ENCODE assay signal across 28 cellular contexts in genomic region chr22:22045576-22046335, GRCh38.
DNase-seq lines count a peak whose midpoint lies in the region; ATAC-seq lines count a peak whose summit lies in the region.
"Had no signal": no experiment of that assay in that cellular context is flagged by ENCODE, and none has a peak within 500 bp of the region (broad histone marks: within the 10 kb centered on the region; RNA-seq: fewer than 3 reads in every experiment).

No MANE protein-coding gene starts in this region.

- peak overlapping the region; percentile 39 for H3K27ac Mint-ChIP-seq in memory B cell
- H3K27ac Mint-ChIP-seq: activated CD4-positive, alpha-beta T cell treated with anti-CD3 and anti-CD28 coated beads for 36 hours; activated naive CD8-positive, alpha-beta T cell; CD8-positive, alpha-beta memory T cell; natural killer cell; T-helper 2 cell treated with Interferon-gamma antibody and Interleukin-4, amounts not matched to agents 5 μg/mL and 100 μg/mL, for 36 hours had no signal

- DNase-seq in NCI-H1092 treated with DMSO at 0.1 percent for 48 hours (lab: John Stamatoyannopoulos, UW) (peak; percentile 8), NCI-H1092 (lab: John Stamatoyannopoulos, UW) (no peak), NCI-H1436 treated with DMSO at 0.1 percent for 48 hours (lab: John Stamatoyannopoulos, UW) (peak; percentile 16), NCI-H69 (lab: John Stamatoyannopoulos, UW) (peak; percentile 37), memory B cell (ENCODE audit: low spot score in 2 of 2) (no peak), NCI-H446 treated with DMSO at 0.1 percent for 48 hours (lab: John Stamatoyannopoulos, UW) (no peak)
- DNase-seq in stimulated activated CD4-positive, alpha-beta T cell treated with anti-CD3 and anti-CD28 coated beads, Interleukin-15, amount 100 ng/mL, for 24 hours, result no peak
- DNase-seq: 8988T; activated CD4-positive, alpha-beta T cell treated with anti-CD3 and anti-CD28 coated beads for 36 hours; activated effector memory CD4-positive, alpha-beta T cell treated with Interleukin-2 at 50 U/mL for 16 hours; activated T-cell treated with anti-CD3 and anti-CD28 coated beads for 4 hours; aorta; CD8-positive, alpha-beta memory T cell; DMS79; effector CD8-positive, alpha-beta T cell; HCEC 1CT; islet precursor cell; KBM-7; natural killer cell; NCI-H1930; NCI-H774; occipital lobe; PC-3; stimulated activated naive CD8-positive, alpha-beta T cell treated with anti-CD3 and anti-CD28 coated beads, Interleukin-15, amount 100 ng/mL, for 72 hours had no signal

- H3K9me3 Mint-ChIP-seq in memory B cell, result no peaks in the 10 kb centered on the region
- H3K9me3 Mint-ChIP-seq: CD8-positive, alpha-beta memory T cell; natural killer cell; stimulated activated naive CD8-positive, alpha-beta T cell treated with anti-CD3 and anti-CD28 coated beads, Interleukin-15, amount 100 ng/mL, for 72 hours; T-helper 2 cell treated with Interferon-gamma antibody and Interleukin-4, amounts not matched to agents 5 μg/mL and 100 μg/mL, for 36 hours had no signal

- no peaks in the 10 kb centered on the region for H3K27me3 Mint-ChIP-seq in memory B cell

- H3K36me3 Mint-ChIP-seq in memory B cell, result no peaks in the 10 kb centered on the region
- H3K36me3 Mint-ChIP-seq: activated naive CD8-positive, alpha-beta T cell; CD8-positive, alpha-beta memory T cell; natural killer cell had no signal

- H3K4me3 Mint-ChIP-seq in memory B cell, result peak overlapping the region; percentile 86
- H3K4me3 Mint-ChIP-seq: activated CD4-positive, alpha-beta T cell treated with anti-CD3 and anti-CD28 coated beads for 36 hours; activated naive CD8-positive, alpha-beta T cell; CD8-positive, alpha-beta memory T cell; natural killer cell; stimulated activated naive CD8-positive, alpha-beta T cell treated with anti-CD3 and anti-CD28 coated beads, Interleukin-15, amount 100 ng/mL, for 72 hours; T-helper 2 cell treated with Interferon-gamma antibody and Interleukin-4, amounts not matched to agents 5 μg/mL and 100 μg/mL, for 36 hours had no signal

- peaks cover 50% of the 10 kb centered on the region for H3K4me1 Mint-ChIP-seq in memory B cell
- H3K4me1 Mint-ChIP-seq: CD8-positive, alpha-beta memory T cell; natural killer cell had no signal

- no peak for ATAC-seq in memory B cell (ENCODE audit: low read depth)
- no peak for ATAC-seq in GM18502 (IDR thresholded peaks at IDR 0.05; ENCODE audit: poor library complexity, unreplicated experiment)
- ATAC-seq: activated CD4-positive, alpha-beta T cell treated with anti-CD3 and anti-CD28 coated beads for 36 hours; natural killer cell; PC-3; Right ventricle myocardium inferior; stimulated activated naive CD8-positive, alpha-beta T cell treated with anti-CD3 and anti-CD28 coated beads, Interleukin-15, amount 100 ng/mL, for 72 hours had no signal

Comparison
In these comparisons a context has a peak if more than half of its experiments do, and no peak if none do; other contexts are left out.
1. DNase-seq: peak in NCI-H1092 treated with DMSO at 0.1 percent for 48 hours (single experiment), NCI-H1436 treated with DMSO at 0.1 percent for 48 hours (single experiment) and NCI-H69 (single experiment); none in NCI-H1092 (single experiment), memory B cell (0 of 2), NCI-H446 treated with DMSO at 0.1 percent for 48 hours (single experiment) and stimulated activated CD4-positive, alpha-beta T cell treated with anti-CD3 and anti-CD28 coated beads, Interleukin-15, amount 100 ng/mL, for 24 hours (single experiment).